Comparison of ENCODE assay signal across 9 cellular contexts in genomic region chr9:37954581-37954981, GRCh38. TPM values are rescaled to one million over a fixed set of nuclear protein-coding genes. Genes with fewer than 3 reads are reported as not detected.
DNase-seq lines count a peak whose midpoint lies in the region; ATAC-seq and TF ChIP-seq lines count a peak whose summit lies in the region.
"Had no signal": no experiment of that assay in that cellular context is flagged by ENCODE, and none has a peak within 500 bp of the region (broad histone marks: within the 10 kb centered on the region; RNA-seq: fewer than 3 reads in every experiment).

No MANE protein-coding gene starts in this region.

- CTCF ChIA-PET in Caco-2 (lab: Charles Lee): no interaction called here
- CTCF ChIA-PET in mammary epithelial cell (lab: Charles Lee; ENCODE audit: low non-redundant PET): interaction anchor here (0.6 kb wide), 1 partner anchor 666 kb away, joined by 5 read pairs; the partner anchor contains the start of gene ANKRD18A

- H3K36me3 Mint-ChIP-seq in Caco-2 (ENCODE audit: insufficient read depth, unreplicated experiment): peaks cover 45% of the 10 kb centered on the region

- H3K4me3 Mint-ChIP-seq in Caco-2 (ENCODE audit: unreplicated experiment): no peak overlapping the region

- no peaks in the 10 kb centered on the region for H4K20me1 ChIP-seq in mammary epithelial cell (ENCODE audit: insufficient read depth, low read length)

- intact Hi-C loops in Caco-2 (cut with micrococcal nuclease; ENCODE audit: unreplicated experiment) (no loop called here), mammary epithelial cell (cut with micrococcal nuclease) (loop anchor here (1.0 to 5.0 kb wide), 3 partner anchors 10 to 93 kb away; no protein-coding TSS in a partner anchor)

- H3K27me3 ChIP-seq in Caco-2 (replicated peaks; ENCODE audit: control insufficient read depth, insufficient read depth, low read length) (no peaks in the 10 kb centered on the region), mammary epithelial cell (ENCODE audit: insufficient read depth, low read length) (no peaks in the 10 kb centered on the region), MG63 (no peaks in the 10 kb centered on the region)

- H2AFZ ChIP-seq in mammary epithelial cell (ENCODE audit: low read depth, low read length): no peak overlapping the region

- H3K9me3 Mint-ChIP-seq in Caco-2 (ENCODE audit: unreplicated experiment): no peaks in the 10 kb centered on the region

- H3K36me3 ChIP-seq in Caco-2 (ENCODE audit: control insufficient read depth, insufficient read depth, low read length) (no peaks in the 10 kb centered on the region), mammary epithelial cell (ENCODE audit: insufficient read depth, low read length) (peaks cover 11% of the 10 kb centered on the region), MG63 (peaks cover 15% of the 10 kb centered on the region)

- DNase-seq in Caco-2 (no peak), mammary epithelial cell (no peak), MG63 (no peak), mesenteric fat pad (ENCODE audit: low spot score) (no peak), SW480 (ENCODE audit: low spot score) (no peak)

- ATAC-seq in GM19372 (IDR thresholded peaks at IDR 0.05; ENCODE audit: low read depth, unreplicated experiment) (peak; percentile 47), HG03095 (IDR thresholded peaks at IDR 0.05; ENCODE audit: unreplicated experiment) (peak; percentile 35), GM18517 (IDR thresholded peaks at IDR 0.05; ENCODE audit: unreplicated experiment) (no peak)

- peaks cover 32% of the 10 kb centered on the region for H3K79me2 ChIP-seq in mammary epithelial cell (ENCODE audit: insufficient read depth, low read length)

- POLR2A ChIA-PET in Caco-2 (lab: Charles Lee): no interaction called here

- WGBS in mammary epithelial cell (ENCODE audit: low coverage, missing lambda C conversion rate): 95% methylated on average over 3 of the region's 3 CpGs

- H3K27ac ChIP-seq in mammary epithelial cell (ENCODE audit: insufficient read depth, low read depth, low read length): peak overlapping the region; percentile 82
- H3K27ac ChIP-seq: KMS-11 had no signal

- peaks cover 29% of the 10 kb centered on the region for H3K4me1 Mint-ChIP-seq in Caco-2 (ENCODE audit: low read depth, unreplicated experiment)

- no peaks in the 10 kb centered on the region for H3K9me3 ChIP-seq in Caco-2
- H3K9me3 ChIP-seq in mammary epithelial cell (replicated peaks; ENCODE audit: insufficient read depth, low read length): no peaks in the 10 kb centered on the region
- H3K9me3 ChIP-seq in MG63: no peaks in the 10 kb centered on the region

- no peak overlapping the region for H3K9ac ChIP-seq in mammary epithelial cell (ENCODE audit: insufficient read depth, low read length)
- H3K9ac ChIP-seq: KMS-11 had no signal

- dilution Hi-C loops in mammary epithelial cell (cut with HindIII; ENCODE audit: low sequenced_read_pairs): no loop called here

- H3K4me3 ChIP-seq in Caco-2 (ENCODE audit: low read depth, low read length): no peak overlapping the region
- no peak overlapping the region for H3K4me3 ChIP-seq in mammary epithelial cell (replicated peaks in 1 of 3; ENCODE audit: insufficient read depth in 1 of 3, low read depth in 2 of 3, low read length in 3 of 3)
- H3K4me3 ChIP-seq in MG63: no peak overlapping the region

- H3K27ac Mint-ChIP-seq in Caco-2 (ENCODE audit: unreplicated experiment): peak overlapping the region; percentile 66

- in situ Hi-C loops in mammary epithelial cell (cut with MboI; ENCODE audit: low sequenced_read_pairs in 2 of 2): no loop called here

- H3K4me1 ChIP-seq in Caco-2: peaks cover 24% of the 10 kb centered on the region
- peaks cover 42% of the 10 kb centered on the region for H3K4me1 ChIP-seq in mammary epithelial cell (ENCODE audit: insufficient read depth, low read length)

- BruUV-seq in Caco-2 (replicated peaks; lab: Mats Ljungman, UMichigan) (no TSS peak), mammary epithelial cell (replicated peaks; lab: Mats Ljungman, UMichigan) (no TSS peak)

- no peak for TF ChIP-seq CTCF in Caco-2 (IDR thresholded peaks at IDR 0.05; ENCODE audit: insufficient read depth in 1 of 2, low read depth in 1 of 2, low read length in 1 of 2, severe bottlenecking in 1 of 2, unreplicated experiment in 1 of 2)
- no peak for TF ChIP-seq CTCF in mammary epithelial cell (conservative IDR thresholded peaks at IDR 0.05 in 1 of 2, IDR thresholded peaks at IDR 0.05 in 1 of 2; ENCODE audit: extremely low read depth in 1 of 2, insufficient read depth in 1 of 2, low read depth in 1 of 2, low read length in 2 of 2)

- no peaks in the 10 kb centered on the region for H3K27me3 Mint-ChIP-seq in Caco-2 (ENCODE audit: insufficient read depth, unreplicated experiment)

- H3K4me2 ChIP-seq in mammary epithelial cell (ENCODE audit: insufficient read depth, low read depth, low read length): peak overlapping the region; percentile 74
- H3K4me2 ChIP-seq: KMS-11 had no signal

RNA-seq across cellular contexts. Expression of gene SLC25A51, which starts 50.7 kb away (rescaled TPM):
- 29.1 and 29.3 TPM in 2 replicates for total RNA-seq in Caco-2 (2022)
- total RNA-seq in mammary epithelial cell: 10 to 100 TPM; 30.0 to 78.0 TPM
- 25.0 TPM for polyA plus RNA-seq in mammary epithelial cell
- polyA minus RNA-seq in mammary epithelial cell: 25.6 TPM
- total RNA-seq in MG63 (2014; rRNA removed; shearing (Covaris generic); ENCODE audit: low replicate concordance): 9.0 and 15.9 TPM in 2 replicates
- total RNA-seq in mesenteric fat pad: 59.2 TPM
